In the genomic region with DNA sequence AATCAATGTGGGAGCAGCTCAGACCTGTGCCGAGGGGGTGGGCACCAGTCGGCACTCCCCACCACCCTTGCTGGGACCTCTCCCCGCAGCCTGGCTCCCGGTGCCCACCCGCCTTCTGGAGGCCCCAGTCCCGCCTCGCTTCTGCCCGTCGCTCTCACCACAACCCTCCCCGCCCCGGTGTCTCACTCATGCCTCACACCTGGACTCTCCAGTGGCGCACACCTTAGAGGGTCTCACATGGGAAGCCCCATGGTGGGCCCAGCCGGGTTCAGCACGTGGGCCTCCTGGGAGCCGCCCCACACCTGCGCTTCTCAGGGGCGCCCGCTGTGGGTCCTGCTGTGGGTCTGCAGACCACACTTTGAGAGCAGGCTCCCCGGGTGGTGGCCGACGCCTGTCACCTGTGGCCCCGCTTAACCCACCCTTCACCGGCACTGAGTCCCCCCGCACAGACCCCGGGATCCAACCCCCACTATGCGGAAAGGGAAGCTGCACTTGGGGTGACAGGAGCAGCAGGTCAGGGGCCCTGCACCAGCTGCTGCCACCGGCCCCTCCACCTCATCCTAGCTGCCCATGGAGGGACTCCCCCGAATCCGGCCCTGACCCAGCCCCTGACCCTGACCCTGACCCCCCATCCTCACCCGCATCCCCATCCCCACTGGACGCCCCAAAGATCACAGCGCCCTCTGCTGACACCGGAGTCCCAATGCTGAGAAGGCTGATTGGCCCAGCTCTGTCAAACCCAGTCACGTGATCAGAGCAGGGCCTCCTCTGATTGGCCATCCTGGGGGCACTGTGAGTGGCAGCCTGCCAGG, we compare ENCODE assay signal across 8 cellular contexts. TPM values are rescaled to one million over a fixed set of nuclear protein-coding genes. Genes with fewer than 3 reads are reported as not detected.
DNase-seq lines count a peak whose midpoint lies in the region; ATAC-seq and TF ChIP-seq lines count a peak whose summit lies in the region.

No MANE protein-coding gene starts in this region.

- no peak for TF ChIP-seq EP300 in stomach (IDR thresholded peaks at IDR 0.05)

- H3K36me3 Mint-ChIP-seq in activated T-helper 2 cell treated with anti-CD3 and anti-CD28 coated beads, Interferon-gamma antibody, Interleukin-2, Interleukin-4, amounts not matched to agents 10 μg/mL and 5 μg/mL and 100 μg/mL, durations not matched to agents 14 hours and 24 hours and 36 hours (ENCODE audit: low read depth), result no peaks in the 10 kb centered on the region
- H3K36me3 Mint-ChIP-seq in natural killer cell, result no peaks in the 10 kb centered on the region

- intact Hi-C loops in activated T-helper 2 cell treated with anti-CD3 and anti-CD28 coated beads, Interferon-gamma antibody, Interleukin-2, Interleukin-4, amounts not matched to agents 10 μg/mL and 5 μg/mL and 100 μg/mL, durations not matched to agents 14 hours and 24 hours and 36 hours (cut with micrococcal nuclease), result no loop called here
- intact Hi-C loops in natural killer cell (cut with micrococcal nuclease) (no loop called here), gastrocnemius medialis (cut with DNase I; ENCODE audit: low total_unique reads) (loop anchor here (10.0 kb wide), 1 partner anchor 602 kb away; the partner anchor contains the start of gene MAFG), stomach (cut with DNase I; ENCODE audit: low total_unique reads) (no loop called here)

- H3K27me3 Mint-ChIP-seq in activated T-helper 2 cell treated with anti-CD3 and anti-CD28 coated beads, Interferon-gamma antibody, Interleukin-2, Interleukin-4, amounts not matched to agents 10 μg/mL and 5 μg/mL and 100 μg/mL, durations not matched to agents 14 hours and 24 hours and 36 hours (ENCODE audit: low read depth), result peaks cover 3% of the 10 kb centered on the region
- peaks cover 0 to 9% of the 10 kb centered on the region in 2 donors for H3K27me3 Mint-ChIP-seq in natural killer cell (ENCODE audit: low read depth in 2 of 2)

- no peaks in the 10 kb centered on the region for H3K9me3 Mint-ChIP-seq in activated T-helper 2 cell treated with anti-CD3 and anti-CD28 coated beads, Interferon-gamma antibody, Interleukin-2, Interleukin-4, amounts not matched to agents 10 μg/mL and 5 μg/mL and 100 μg/mL, durations not matched to agents 14 hours and 24 hours and 36 hours
- H3K9me3 Mint-ChIP-seq in natural killer cell, result no peaks in the 10 kb centered on the region

- H3K9me3 ChIP-seq in gastrocnemius medialis, result no peaks in the 10 kb centered on the region
- H3K9me3 ChIP-seq in stomach, result no peaks in the 10 kb centered on the region

- H3K4me3 ChIP-seq in gastrocnemius medialis (no peak overlapping the region), stomach (no peak overlapping the region)

- H3K36me3 ChIP-seq in gastrocnemius medialis (no peaks in the 10 kb centered on the region), stomach (no peaks in the 10 kb centered on the region)

- H3K4me1 ChIP-seq in gastrocnemius medialis (peaks cover 23 to 27% of the 10 kb centered on the region in 2 donors), stomach (peaks cover 0 to 25% (median 4%) of the 10 kb centered on the region in 4 donors)

- ATAC-seq in natural killer cell, result peak in 2 of 3 donors; percentile 66 to 74
- ATAC-seq in gastrocnemius medialis, result no peak
- no peak for ATAC-seq in HG03442 (IDR thresholded peaks at IDR 0.05; ENCODE audit: unreplicated experiment)

- in situ Hi-C loops in gastrocnemius medialis (cut with MboI; ENCODE audit: low sequenced_read_pairs in 4 of 4), result no loop called here

- no peaks in the 10 kb centered on the region for H3K4me1 Mint-ChIP-seq in activated T-helper 2 cell treated with anti-CD3 and anti-CD28 coated beads, Interferon-gamma antibody, Interleukin-2, Interleukin-4, amounts not matched to agents 10 μg/mL and 5 μg/mL and 100 μg/mL, durations not matched to agents 14 hours and 24 hours and 36 hours (ENCODE audit: low read depth)
- no peaks in the 10 kb centered on the region for H3K4me1 Mint-ChIP-seq in natural killer cell

- DNase-seq in ELR (ENCODE audit: low read depth), result peak; percentile 53
- peak; percentile 12 for DNase-seq in MV-4-11 (lab: John Stamatoyannopoulos, UW)
- peak; percentile 30 for DNase-seq in activated T-helper 2 cell treated with anti-CD3 and anti-CD28 coated beads, Interferon-gamma antibody, Interleukin-2, Interleukin-4, amounts not matched to agents 10 μg/mL and 5 μg/mL and 100 μg/mL, durations not matched to agents 14 hours and 24 hours and 36 hours (ENCODE audit: low spot score)
- DNase-seq in natural killer cell, result no peak
- DNase-seq in gastrocnemius medialis, result no peak
- DNase-seq in cerebellar nuclear complex (lab: John Stamatoyannopoulos, UW), result no peak
- DNase-seq in stomach, result no peak

- H3K4me3 Mint-ChIP-seq in activated T-helper 2 cell treated with anti-CD3 and anti-CD28 coated beads, Interferon-gamma antibody, Interleukin-2, Interleukin-4, amounts not matched to agents 10 μg/mL and 5 μg/mL and 100 μg/mL, durations not matched to agents 14 hours and 24 hours and 36 hours (ENCODE audit: low read depth), result no peak overlapping the region
- no peak overlapping the region for H3K4me3 Mint-ChIP-seq in natural killer cell

- TF ChIP-seq CTCF in natural killer cell (IDR thresholded peaks at IDR 0.05), result no peak
- peak in 2 of 5 experiments; percentile 12 to 36 for TF ChIP-seq CTCF in gastrocnemius medialis (IDR thresholded peaks at IDR 0.05 in 4 of 5, conservative IDR thresholded peaks at IDR 0.05 in 1 of 5)
- TF ChIP-seq CTCF in stomach (IDR thresholded peaks at IDR 0.05), result peak in 2 of 7 experiments; percentile 9 to 15

- no peak overlapping the region for H3K27ac Mint-ChIP-seq in activated T-helper 2 cell treated with anti-CD3 and anti-CD28 coated beads, Interferon-gamma antibody, Interleukin-2, Interleukin-4, amounts not matched to agents 10 μg/mL and 5 μg/mL and 100 μg/mL, durations not matched to agents 14 hours and 24 hours and 36 hours
- no peak overlapping the region for H3K27ac Mint-ChIP-seq in natural killer cell

- H3K27ac ChIP-seq in gastrocnemius medialis (no peak overlapping the region), stomach (no peak overlapping the region)

- 85 to 93% (median 89%) methylated on average over 19 to 34 of the region's 34 CpGs for WGBS in stomach, 5 donors

- TF ChIP-seq POLR2A in gastrocnemius medialis (IDR thresholded peaks at IDR 0.05) (no peak), stomach (IDR thresholded peaks at IDR 0.05) (no peak)

- H3K27me3 ChIP-seq in gastrocnemius medialis (no peaks in the 10 kb centered on the region), stomach (no peaks in the 10 kb centered on the region)

RNA-seq across cellular contexts. Expression of gene SLC38A10, which starts 27.4 kb away (rescaled TPM):
- 102 and 116 TPM in 2 replicates for total RNA-seq in activated T-helper 2 cell treated with anti-CD3 and anti-CD28 coated beads, Interferon-gamma antibody, Interleukin-2, Interleukin-4, amounts not matched to agents 10 μg/mL and 5 μg/mL and 100 μg/mL, durations not matched to agents 14 hours and 24 hours and 36 hours
- 100 to 1,000 TPM in 1 of 3 donors, 10 to 100 TPM in 2; 72.2 to 104 (median 90.5) TPM for total RNA-seq in natural killer cell
- total RNA-seq in gastrocnemius medialis, result 10 to 100 TPM; 24.5 to 56.5 (median 28.8) TPM
- total RNA-seq in stomach, result 100 to 1,000 TPM in 2 of 5 donors, 10 to 100 TPM in 3; 27.4 to 140 (median 82.6) TPM
- polyA plus RNA-seq in stomach, result 10 to 100 TPM; 18.6 to 78.1 (median 56.4) TPM

Comparison
In these comparisons a context has a peak if more than half of its experiments do, and no peak if none do; other contexts are left out.
1. DNase-seq: peak in ELR (single experiment), MV-4-11 (single experiment) and activated T-helper 2 cell treated with anti-CD3 and anti-CD28 coated beads, Interferon-gamma antibody, Interleukin-2, Interleukin-4, amounts not matched to agents 10 μg/mL and 5 μg/mL and 100 μg/mL, durations not matched to agents 14 hours and 24 hours and 36 hours (single experiment); none in natural killer cell (single experiment), gastrocnemius medialis (0 of 2), cerebellar nuclear complex (0 of 2) and stomach (single experiment).
2. ATAC-seq: peak in natural killer cell (2 of 3); none in gastrocnemius medialis (0 of 2) and HG03442 (single experiment).